8 cellular contexts compared by ENCODE assay signal in the genomic region with DNA sequence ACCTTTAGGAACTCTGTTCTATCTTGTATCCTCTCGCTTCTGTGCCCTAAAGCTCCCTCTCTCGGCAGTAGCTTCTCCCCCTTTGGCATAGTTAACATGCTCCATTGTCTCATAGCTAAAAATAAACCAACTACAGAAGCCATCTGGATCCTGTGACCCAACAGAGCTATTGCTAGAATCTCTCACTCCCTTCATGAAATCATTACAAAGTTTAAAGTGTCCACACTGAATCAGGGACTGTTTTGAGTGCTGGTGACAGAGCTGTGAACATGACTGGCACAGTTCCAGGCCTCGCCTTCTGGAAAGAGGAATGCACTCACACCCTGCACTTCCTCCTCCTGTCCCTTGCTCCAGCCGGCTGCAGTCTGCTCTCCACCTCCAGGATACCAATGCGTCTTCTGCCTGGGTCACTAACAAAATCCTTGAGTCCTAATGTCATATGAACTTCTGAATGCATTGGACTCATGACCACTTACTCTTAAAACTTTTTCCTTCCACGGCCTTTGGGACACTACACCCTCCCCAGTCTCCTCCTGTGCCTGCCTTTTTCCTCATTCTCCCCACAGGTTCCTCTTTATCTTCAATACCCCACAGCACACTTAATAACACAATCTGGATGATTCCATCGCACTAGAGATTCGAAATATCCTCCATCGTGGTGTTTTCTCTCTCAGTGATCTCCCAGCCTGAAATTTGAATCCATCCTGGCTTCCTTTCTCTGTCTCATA. TPM values are rescaled to one million over a fixed set of nuclear protein-coding genes. Genes with fewer than 3 reads are reported as not detected.
DNase-seq lines count a peak whose midpoint lies in the region; ATAC-seq, FAIRE-seq and TF ChIP-seq lines count a peak whose summit lies in the region.

No MANE protein-coding gene starts in this region.

- DNase-seq in NCI-H82 (lab: John Stamatoyannopoulos, UW) (peak; percentile 17), NCI-H82 treated with DMSO at 0.1 percent for 48 hours (lab: John Stamatoyannopoulos, UW; ENCODE audit: unreplicated experiment) (no peak), K562 (ENCODE audit: extremely low read depth in 1 of 4, low spot score in 3 of 4) (peak in 2 of 4 experiments; percentile 14 to 44), left colon (peak; percentile 94 to 97), ureter (ENCODE audit: low spot score) (peak; percentile 90), mesenteric fat pad (ENCODE audit: low spot score) (no peak)

- no peak for FAIRE-seq in K562 (lab: Jason Lieb, UNC)

- TF ChIP-seq EP300 in K562 (IDR thresholded peaks at IDR 0.05; ENCODE audit: low read length) = no peak

- H3K9me1 ChIP-seq in K562 (ENCODE audit: control insufficient read depth, insufficient read depth, low read length) = no peaks in the 10 kb centered on the region

- no peak for TF ChIP-seq CTCF in K562 (IDR thresholded peaks at IDR 0.05 in 2 of 3, conservative IDR thresholded peaks at IDR 0.05 in 1 of 3; ENCODE audit: insufficient read depth in 2 of 3, low read depth in 1 of 3, low read length in 3 of 3)

- no peak for TF ChIP-seq RAD21 in K562 (CRISPR knock-in tag; conservative IDR thresholded peaks at IDR 0.05 in 1 of 2, IDR thresholded peaks at IDR 0.05 in 1 of 2)

- H3K36me3 ChIP-seq in K562 (ENCODE audit: control insufficient read depth, insufficient read depth, low read length) = no peaks in the 10 kb centered on the region

- H3K4me1 ChIP-seq in K562 (replicated peaks in 1 of 2; ENCODE audit: control insufficient read depth in 2 of 2, insufficient read depth in 2 of 2, low read length in 2 of 2) = no peaks in the 10 kb centered on the region; a peak in 1 of 5 replicates

- intact Hi-C loops in K562 (cut with micrococcal nuclease) = no loop called here
- intact Hi-C loops in left colon (cut with DNase I, micrococcal nuclease) = no loop called here

- H3K27ac ChIP-seq in K562 (ENCODE audit: extremely low read depth, low read depth, low read length) = no peak overlapping the region

- no peaks in the 10 kb centered on the region for H4K20me1 ChIP-seq in K562 (replicated peaks; ENCODE audit: control insufficient read depth, insufficient read depth, low read length)

- no peak overlapping the region for H3K4me3 ChIP-seq in K562

- POLR2A ChIA-PET in K562 (lab: Yijun Ruan, JAX) = interaction anchor here (0.6 to 1.4 kb wide), 2 partner anchors 14 to 35 kb away, joined by 3 to 4 read pairs; a partner anchor contains a TSS

- H3K79me2 ChIP-seq in K562 (ENCODE audit: control insufficient read depth, insufficient read depth, low read length) = no peaks in the 10 kb centered on the region; the same call in 2 of the 3 replicates

- H3K27me3 ChIP-seq in K562 (ENCODE audit: control insufficient read depth in 2 of 2, insufficient read depth in 2 of 2, low read length in 2 of 2) = no peaks in the 10 kb centered on the region

- no peak overlapping the region for H3K9ac ChIP-seq in K562 (ENCODE audit: insufficient read depth in 1 of 2, low read depth in 2 of 2, low read length in 2 of 2)

- H3K9me3 ChIP-seq in K562 (replicated peaks; ENCODE audit: control insufficient read depth, insufficient read depth, low read depth, low read length) = no peaks in the 10 kb centered on the region

- BruUV-seq in K562 (replicated peaks; lab: Mats Ljungman, UMichigan) = no TSS peak

- no peak overlapping the region; the same call in 1 of the 2 replicates for H3K4me2 ChIP-seq in K562 (ENCODE audit: insufficient read depth, low read length)

- no peak overlapping the region for H2AFZ ChIP-seq in K562 (ENCODE audit: low read depth, low read length)

- 31% methylated on average over 8 of the region's 9 CpGs for WGBS in K562 (ENCODE audit: insufficient coverage, low coverage, missing lambda C conversion rate)

- TF ChIP-seq POLR2A in K562 (conservative IDR thresholded peaks at IDR 0.05) = no peak

- ATAC-seq in K562 (peak; percentile 74), left colon (peak; percentile 95), HG03521 (IDR thresholded peaks at IDR 0.05; ENCODE audit: unreplicated experiment) (no peak)
- ATAC-seq in activated CD4-positive, CD25-positive, alpha-beta regulatory T cell treated with anti-CD3 and anti-CD28 coated beads, Interleukin-2, amount 50 U/mL, for 24 hours = no peak

- in situ Hi-C loops in K562 (cut with MboI) = no loop called here

- CTCF ChIA-PET in K562 (lab: Yijun Ruan, JAX; ENCODE audit: low intra/inter-chr PET ratio) = no interaction called here

TF ChIP-seq in K562, 482 proteins besides CTCF, POLR2A, EP300 and RAD21:
- TF ChIP-seq SPI1 (IDR thresholded peaks at IDR 0.05; ENCODE audit: borderline replicate concordance, low read depth, low read length) (peak; percentile 50; the same call in 1 of the 2 replicates), SIN3A (IDR thresholded peaks at IDR 0.05; ENCODE audit: borderline replicate concordance in 2 of 2, control insufficient read depth in 1 of 2, low read depth in 2 of 2, low read length in 2 of 2) (no peak), NFIC (IDR thresholded peaks at IDR 0.05) (peak; percentile 74)

RNA-seq across cellular contexts. Expression of a gene that starts 13.2 kb away (rescaled TPM):
- total RNA-seq in K562 (2011; cell fraction: chromatin; rRNA removed; ENCODE audit: low replicate concordance) = 35.2 and 42.5 TPM in 2 replicates
- 27.8 and 32.9 TPM in 2 replicates for total RNA-seq in K562 (2011; cell fraction: nucleolus; rRNA removed)
- total RNA-seq in K562 (2011; cell fraction: nucleoplasm; rRNA removed) = 31.0 and 41.1 TPM in 2 replicates
- total RNA-seq in K562 (2014; rRNA removed) (18.4 and 20.2 TPM in 2 replicates), K562 (2014; rRNA removed; fragmentation: Illumina TruSeq; extraction: Trizol) (23.4 and 24.6 TPM in 2 replicates), K562 (2015; rRNA removed; fragmentation: Illumina TruSeq; extraction: Trizol) (27.5 and 31.0 TPM in 2 replicates), K562 (2021) (15.9 and 16.4 TPM in 2 replicates), left colon (10 to 100 TPM; 58.0 to 65.5 TPM), ureter (85.4 TPM), mesenteric fat pad (35.7 TPM)
- polyA plus RNA-seq in K562 (2011; rRNA removed) (27.0 and 37.0 TPM in 2 replicates), K562 (2014; fragmentation: Illumina TruSeq; extraction: Trizol) (19.6 and 26.3 TPM in 2 replicates), K562 (2014; fragmentation: Nextera tagmentation; extraction: Ambion mirVana) (1 to 10 TPM; 7.1 to 8.5 TPM), K562 (2014; rRNA removed) (20.6 and 23.3 TPM in 2 replicates)
- polyA plus RNA-seq in K562 (2011; cell fraction: cytosol; rRNA removed) = 13.8 and 17.6 TPM in 2 replicates
- polyA plus RNA-seq in K562 (2011; cell fraction: nucleus; rRNA removed) = 5.5 and 9.9 TPM in 2 replicates
- 17.3 and 18.3 TPM in 2 replicates for polyA plus RNA-seq in K562 (2012)
- polyA minus RNA-seq in K562 (2011; rRNA and poly(A)+ RNA removed) = 30.5 and 35.7 TPM in 2 replicates
- 8.2 and 12.9 TPM in 2 replicates for polyA minus RNA-seq in K562 (2011; cell fraction: cytosol; rRNA and poly(A)+ RNA removed)
- polyA minus RNA-seq in K562 (2011; cell fraction: nucleus; rRNA and poly(A)+ RNA removed) = 5.8 and 16.7 TPM in 2 replicates

Comparison
In these comparisons a context has a peak if more than half of its experiments do, and no peak if none do; other contexts are left out.
1. DNase-seq: peak in NCI-H82 (single experiment), left colon (2 of 2) and ureter (single experiment); none in NCI-H82 treated with DMSO at 0.1 percent for 48 hours (single experiment) and mesenteric fat pad (single experiment).
2. ATAC-seq: peak in K562 (single experiment) and left colon (single experiment); none in HG03521 (single experiment) and activated CD4-positive, CD25-positive, alpha-beta regulatory T cell treated with anti-CD3 and anti-CD28 coated beads, Interleukin-2, amount 50 U/mL, for 24 hours (0 of 2).